8 cellular contexts compared by ENCODE assay signal in genomic region chr4:143184503-143185252, GRCh38. TPM values are rescaled to one million over a fixed set of nuclear protein-coding genes. Genes with fewer than 3 reads are reported as not detected.
DNase-seq lines count a peak whose midpoint lies in the region; ATAC-seq and TF ChIP-seq lines count a peak whose summit lies in the region.

TSS of gene USP38 (plus strand) at chr4:143184917. CDS start at chr4:143185451, 534 bp downstream.

- intact Hi-C loops in Right ventricle myocardium superior (cut with DNase I): no loop called here

- WGBS in tibial nerve, 2 donors: 1% methylated on average over 32 to 55 of the region's 71 CpGs

- H3K4me1 ChIP-seq in parathyroid adenoma (peaks cover 5% of the 10 kb centered on the region), tibial nerve (peaks cover 0 to 61% (median 17%) of the 10 kb centered on the region in 4 donors)

- peak; percentile 4 for TF ChIP-seq CTCF in GM12864 (IDR thresholded peaks at IDR 0.05; ENCODE audit: low read depth, low read length, missing control alignments)
- no peak for TF ChIP-seq CTCF in SU-DHL-6 (IDR thresholded peaks at IDR 0.05; ENCODE audit: insufficient read depth, low read length, poor library complexity, severe bottlenecking)
- TF ChIP-seq CTCF in parathyroid adenoma (IDR thresholded peaks at IDR 0.05): no peak
- no peak for TF ChIP-seq CTCF in tibial nerve (IDR thresholded peaks at IDR 0.05)

- peak in 1 of 2 donors; percentile 84 for TF ChIP-seq EP300 in tibial nerve (IDR thresholded peaks at IDR 0.05)

- TF ChIP-seq POLR2A in tibial nerve (IDR thresholded peaks at IDR 0.05): peak; percentile 35 to 78

- H3K27me3 ChIP-seq in SU-DHL-6 (ENCODE audit: low read length) (no peaks in the 10 kb centered on the region), parathyroid adenoma (ENCODE audit: control insufficient read depth, insufficient read depth, low read length) (no peaks in the 10 kb centered on the region), tibial nerve (no peaks in the 10 kb centered on the region)

- peak within 1 kb of the TSS; percentile 85 for H3K27ac ChIP-seq in SU-DHL-6 (ENCODE audit: low read depth, low read length)
- peak within 1 kb of the TSS; percentile 97 for H3K27ac ChIP-seq in parathyroid adenoma
- H3K27ac ChIP-seq in tibial nerve: peak within 1 kb of the TSS; percentile 86 to 97 (median 93)

- peak; percentile 82 for ATAC-seq in HG02642 (IDR thresholded peaks at IDR 0.05; ENCODE audit: poor library complexity, unreplicated experiment)
- peak; percentile 96 for ATAC-seq in Right ventricle myocardium superior (ENCODE audit: poor library complexity)

- H3K4me3 ChIP-seq in GM12864 (ENCODE audit: low read depth, low read length) (peak within 1 kb of the TSS; percentile 77), SU-DHL-6 (ENCODE audit: insufficient read depth, low read length, poor library complexity, severe bottlenecking) (peak within 1 kb of the TSS; percentile 75), parathyroid adenoma (ENCODE audit: low read depth, low read length) (peak within 1 kb of the TSS; percentile 83), tibial nerve (peak within 1 kb of the TSS; percentile 68 to 93 (median 86))

- H2AFZ ChIP-seq in SU-DHL-6 (ENCODE audit: low read depth, low read length, severe bottlenecking): peak within 1 kb of the TSS; percentile 62
- peak within 1 kb of the TSS; percentile 81 for H2AFZ ChIP-seq in parathyroid adenoma

- H4K20me1 ChIP-seq in SU-DHL-6 (ENCODE audit: low read depth, low read length): peaks cover 5% of the 10 kb centered on the region; the same call in 1 of the 2 replicates

- peak within 1 kb of the TSS; percentile 80 for H3K9ac ChIP-seq in SU-DHL-6 (ENCODE audit: low read length)
- H3K9ac ChIP-seq in parathyroid adenoma: peak within 1 kb of the TSS; percentile 56

- H3K9me3 ChIP-seq in SU-DHL-6 (ENCODE audit: insufficient read depth, low read length) (no peaks in the 10 kb centered on the region), parathyroid adenoma (ENCODE audit: control insufficient read depth, low read length) (no peaks in the 10 kb centered on the region), tibial nerve (no peaks in the 10 kb centered on the region)

- DNase-seq in GM12864 (ENCODE audit: low read depth): peak; percentile 89
- DNase-seq in NCI-H1105 treated with DMSO at 0.1 percent for 48 hours (lab: John Stamatoyannopoulos, UW): peak; percentile 86
- peak; percentile 79 for DNase-seq in activated naive CD8-positive, alpha-beta T cell treated with anti-CD3 and anti-CD28 coated beads, Interleukin-2, amount 50 U/mL, for 16 hours (ENCODE audit: low read depth, low spot score)
- DNase-seq in Right ventricle myocardium superior: peak; percentile 91
- DNase-seq in tibial nerve (ENCODE audit: low spot score in 2 of 2): peak; percentile 76 to 85

- peaks cover 48% of the 10 kb centered on the region for H3K79me2 ChIP-seq in SU-DHL-6 (ENCODE audit: insufficient read depth, low read length)
- H3K79me2 ChIP-seq in parathyroid adenoma: peaks cover 9% of the 10 kb centered on the region

- peak within 1 kb of the TSS; percentile 92 for H3K4me2 ChIP-seq in SU-DHL-6 (ENCODE audit: low read depth, low read length, poor library complexity, severe bottlenecking)
- H3K4me2 ChIP-seq in parathyroid adenoma (ENCODE audit: low read length): peak within 1 kb of the TSS; percentile 81

- H3F3A ChIP-seq in SU-DHL-6 (ENCODE audit: insufficient read depth): no peaks in the 10 kb centered on the region

- H3K9me2 ChIP-seq in SU-DHL-6 (replicated peaks; ENCODE audit: insufficient read depth, low read length): no peaks in the 10 kb centered on the region

- H3K36me3 ChIP-seq in SU-DHL-6 (ENCODE audit: low read length) (no peaks in the 10 kb centered on the region), parathyroid adenoma (ENCODE audit: control insufficient read depth, insufficient read depth, low read length) (no peaks in the 10 kb centered on the region), tibial nerve (peaks cover 0 to 5% (median 0%) of the 10 kb centered on the region in 3 donors)

RNA-seq across cellular contexts. Expression of gene USP38, which starts in this region (rescaled TPM):
- 18.6 TPM for total RNA-seq in Right ventricle myocardium superior
- total RNA-seq in tibial nerve: 10 to 100 TPM; 18.8 to 24.1 (median 19.9) TPM

Comparison
In these comparisons a context has a peak if more than half of its experiments do, and no peak if none do; other contexts are left out.
1. Peak in every context shown above with its lines: DNase-seq, ATAC-seq, H3K4me3 ChIP-seq and H3K27ac ChIP-seq.